In genomic region chr11:84503503-84503902, GRCh38 we compare ENCODE assay signal across 28 cellular contexts.
"Had no signal": no experiment of that assay in that cellular context is flagged by ENCODE, and none has a peak within 500 bp of the region (broad histone marks: within the 10 kb centered on the region; RNA-seq: fewer than 3 reads in every experiment).

No MANE protein-coding gene starts in this region.

- H3K4me1 ChIP-seq: neural progenitor cell, parathyroid adenoma, psoas muscle, spleen, suprapubic skin, transverse colon, upper lobe of right lung, uterus had no signal

- H2AFZ ChIP-seq: neural progenitor cell, parathyroid adenoma had no signal

- H3K9ac ChIP-seq: neural progenitor cell, parathyroid adenoma had no signal

- H3K27ac ChIP-seq: neural progenitor cell, ovary, parathyroid adenoma, psoas muscle, skin epidermis, spleen, suprapubic skin, testis, tibial artery, transverse colon, upper lobe of right lung, uterus had no signal

- H3K4me3 ChIP-seq: neural progenitor cell, ovary, psoas muscle, skin epidermis, smooth muscle cell, spleen, suprapubic skin, testis, tibial artery, transverse colon, upper lobe of right lung, uterus had no signal

- ATAC-seq: natural killer cell; psoas muscle; right cardiac atrium; sciatic nerve; stimulated activated memory B cell treated with anti-CD40 and anti-IgM and Interleukin-4, amounts not matched to agents 10 μg/mL and 1 μg/mL and 100 μg/mL, for 72 hours; stimulated activated naive CD8-positive, alpha-beta T cell treated with anti-CD3 and anti-CD28 coated beads, Interleukin-15, amount 100 ng/mL, for 72 hours; stimulated activated naive CD8-positive, alpha-beta T cell treated with anti-CD3 and anti-CD28 coated beads, Interleukin-15, Interleukin-2, amounts not matched to agents 100 U/mL and 50 U/mL, for 24 hours; upper lobe of right lung had no signal

- H3K36me3 ChIP-seq: neural progenitor cell, ovary, spleen, suprapubic skin, tibial artery, transverse colon, upper lobe of right lung, uterus had no signal

- H3K4me2 ChIP-seq: neural progenitor cell, smooth muscle cell had no signal

- H3K27me3 ChIP-seq: neural progenitor cell, ovary, spleen, suprapubic skin, testis, tibial artery, transverse colon, upper lobe of right lung, uterus had no signal

- H3K9me3 ChIP-seq: ovary, psoas muscle, spleen, suprapubic skin, testis, tibial artery, transverse colon, upper lobe of right lung, uterus had no signal

- H3K79me2 ChIP-seq: parathyroid adenoma had no signal

- DNase-seq: natural killer cell; occipital lobe; ovary; posterior cingulate gyrus; psoas muscle; right cardiac atrium; spleen; stimulated activated CD4-positive, alpha-beta T cell treated with anti-CD3 and anti-CD28 coated beads, Interleukin-12 subunit alpha, Interleukin-12 subunit beta, amount 100 ng/mL, for 4 hours; stimulated activated CD4-positive, alpha-beta T cell treated with anti-CD3 and anti-CD28 coated beads, Interleukin-1b, Interleukin-23, amount 100 ng/mL, for 48 hours; stimulated activated CD4-positive, alpha-beta T cell treated with anti-CD3 and anti-CD28 coated beads, Interleukin-4, amount 100 ng/mL, for 1 hour; stimulated activated CD4-positive, alpha-beta T cell treated with anti-CD3 and anti-CD28 coated beads, Interleukin-4, amount 100 ng/mL, for 4 hours; stimulated activated CD8-positive, alpha-beta memory T cell treated with anti-CD3 and anti-CD28 coated beads, Interleukin-4, amount 100 ng/mL, for 48 hours; stimulated activated naive CD4-positive, alpha-beta T cell; stimulated activated naive CD8-positive, alpha-beta T cell treated with anti-CD3 and anti-CD28 coated beads, Interleukin-15, amount 100 ng/mL, for 72 hours; stimulated activated naive CD8-positive, alpha-beta T cell treated with anti-CD3 and anti-CD28 coated beads, Interleukin-15, Interleukin-2, amounts not matched to agents 100 U/mL and 50 U/mL, for 24 hours; substantia nigra; testis; tibial artery; transverse colon; upper lobe of right lung; uterus had no signal
